In the genomic region with DNA sequence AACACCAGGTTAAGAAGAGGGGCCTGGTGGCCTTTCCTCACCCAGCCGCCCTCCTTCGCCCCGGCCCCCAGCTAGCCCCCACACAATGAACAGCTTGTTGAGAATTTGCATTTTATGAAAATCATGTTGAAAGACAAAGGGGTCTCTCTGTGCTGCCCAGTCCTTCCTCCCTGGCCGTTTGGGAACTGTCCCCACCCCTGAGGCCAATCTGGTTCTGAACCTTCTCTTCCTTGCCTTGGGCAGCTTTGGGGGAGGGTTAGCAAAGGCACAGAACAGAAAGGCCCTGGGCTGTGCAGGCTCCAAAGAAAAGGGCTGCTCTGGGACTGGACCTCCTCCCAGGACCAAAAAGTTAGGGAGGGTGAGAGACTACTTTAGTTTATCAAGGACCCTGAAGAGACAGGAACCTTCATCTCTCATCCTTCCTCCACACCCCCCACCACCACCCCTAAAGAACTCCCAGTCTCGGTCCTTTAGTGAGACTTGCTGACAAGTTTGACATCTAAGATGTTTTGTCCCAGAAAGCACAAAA, we compare ENCODE assay signal across 8 cellular contexts. TPM values are rescaled to one million over a fixed set of nuclear protein-coding genes. Genes with fewer than 3 reads are reported as not detected.
DNase-seq lines count a peak whose midpoint lies in the region; ATAC-seq and TF ChIP-seq lines count a peak whose summit lies in the region.

No MANE protein-coding gene starts in this region.

- H3K79me2 ChIP-seq in GM23248 (ENCODE audit: insufficient read depth): no peaks in the 10 kb centered on the region
- H3K79me2 ChIP-seq in Karpas-422 (ENCODE audit: low read length): no peaks in the 10 kb centered on the region

- intact Hi-C loops in activated T-helper 1 cell treated with anti-CD3 and anti-CD28 coated beads, Interleukin-12 subunit alpha, Interleukin-12 subunit beta, Interleukin-2, Interleukin-4 antibody, amounts not matched to agents 30 ng/mL and 10 ng/mL and 1 ng/mL, durations not matched to agents 14 hours and 24 hours and 36 hours (cut with micrococcal nuclease): loop anchor here (1.0 to 2.0 kb wide), 2 partner anchors 15 kb away; no protein-coding TSS in a partner anchor

- H3K9me2 ChIP-seq in GM23248 (ENCODE audit: insufficient read depth): no peaks in the 10 kb centered on the region
- H3K9me2 ChIP-seq in Karpas-422 (replicated peaks; ENCODE audit: insufficient read depth, low read length): no peaks in the 10 kb centered on the region

- peaks cover 2% of the 10 kb centered on the region for H3K36me3 Mint-ChIP-seq in activated T-helper 1 cell treated with anti-CD3 and anti-CD28 coated beads, Interleukin-12 subunit alpha, Interleukin-12 subunit beta, Interleukin-2, Interleukin-4 antibody, amounts not matched to agents 30 ng/mL and 10 ng/mL and 1 ng/mL, durations not matched to agents 14 hours and 24 hours and 36 hours (ENCODE audit: low read depth)
- no peaks in the 10 kb centered on the region for H3K36me3 Mint-ChIP-seq in glutamatergic neuron (ENCODE audit: unreplicated experiment)

- H3K36me3 ChIP-seq in GM23248 (ENCODE audit: low read depth): no peaks in the 10 kb centered on the region
- H3K36me3 ChIP-seq in skeletal muscle satellite cell (ENCODE audit: insufficient read depth, low read length): no peaks in the 10 kb centered on the region
- no peaks in the 10 kb centered on the region for H3K36me3 ChIP-seq in Karpas-422 (ENCODE audit: insufficient read depth, low read length)

- in situ Hi-C loops in GM23248 (cut with MboI): no loop called here

- no peak for DNase-seq in GM23248
- DNase-seq in activated T-helper 1 cell treated with anti-CD3 and anti-CD28 coated beads, Interleukin-12 subunit alpha, Interleukin-12 subunit beta, Interleukin-2, Interleukin-4 antibody, amounts not matched to agents 30 ng/mL and 10 ng/mL and 1 ng/mL, durations not matched to agents 14 hours and 24 hours and 36 hours (ENCODE audit: low spot score): no peak
- DNase-seq in glutamatergic neuron: no peak
- DNase-seq in Karpas-422: no peak
- no peak for DNase-seq in AG08395 (ENCODE audit: low spot score)
- DNase-seq in omental fat pad (ENCODE audit: low spot score): no peak

- H3K4me2 ChIP-seq in GM23248 (ENCODE audit: unreplicated experiment): no peak overlapping the region
- peak overlapping the region; percentile 83 for H3K4me2 ChIP-seq in skeletal muscle satellite cell (ENCODE audit: low read length)
- no peak overlapping the region for H3K4me2 ChIP-seq in Karpas-422 (ENCODE audit: low read depth, low read length, poor library complexity, severe bottlenecking)

- WGBS in GM23248 (ENCODE audit: low coverage in 1 of 2, low lambda C conversion rate in 2 of 2, missing lambda C conversion rate in 2 of 2), 2 experiments: 66 to 72% methylated on average over 5 of the region's 5 CpGs

- TF ChIP-seq CTCF in glutamatergic neuron (IDR thresholded peaks at IDR 0.05; ENCODE audit: partially characterized antibody, unreplicated experiment): no peak
- TF ChIP-seq CTCF in omental fat pad (IDR thresholded peaks at IDR 0.05): no peak

- H2AFZ ChIP-seq in GM23248: no peak overlapping the region
- no peak overlapping the region for H2AFZ ChIP-seq in Karpas-422 (ENCODE audit: low read length)

- H3K4me1 Mint-ChIP-seq in activated T-helper 1 cell treated with anti-CD3 and anti-CD28 coated beads, Interleukin-12 subunit alpha, Interleukin-12 subunit beta, Interleukin-2, Interleukin-4 antibody, amounts not matched to agents 30 ng/mL and 10 ng/mL and 1 ng/mL, durations not matched to agents 14 hours and 24 hours and 36 hours (ENCODE audit: low read depth): peaks cover 13% of the 10 kb centered on the region
- H3K4me1 Mint-ChIP-seq in glutamatergic neuron (ENCODE audit: low read depth, unreplicated experiment): peaks cover 39% of the 10 kb centered on the region

- H3K27ac ChIP-seq in GM23248 (no peak overlapping the region), Karpas-422 (ENCODE audit: low read length) (no peak overlapping the region)

- H3K4me1 ChIP-seq in GM23248 (ENCODE audit: insufficient read depth) (peaks cover 9% of the 10 kb centered on the region; the same call in 1 of the 2 replicates), skeletal muscle satellite cell (ENCODE audit: control insufficient read depth, insufficient read depth, low read length) (peaks cover 30% of the 10 kb centered on the region), Karpas-422 (ENCODE audit: low read length) (peaks cover 26% of the 10 kb centered on the region)

- peak overlapping the region; percentile 68 for H3K4me3 ChIP-seq in GM23248
- H3K4me3 ChIP-seq in skeletal muscle satellite cell (ENCODE audit: low read length): peak overlapping the region; percentile 69
- no peak overlapping the region for H3K4me3 ChIP-seq in Karpas-422 (ENCODE audit: low read length)

- no peaks in the 10 kb centered on the region for H3K9me3 ChIP-seq in GM23248 (ENCODE audit: low read depth)
- H3K9me3 ChIP-seq in skeletal muscle satellite cell (replicated peaks; ENCODE audit: low read length): no peaks in the 10 kb centered on the region
- no peaks in the 10 kb centered on the region for H3K9me3 ChIP-seq in Karpas-422 (ENCODE audit: low read length)

- H4K20me1 ChIP-seq in GM23248 (ENCODE audit: insufficient read depth) (no peaks in the 10 kb centered on the region), Karpas-422 (ENCODE audit: insufficient read depth, low read depth, low read length) (no peaks in the 10 kb centered on the region)

- H3K27me3 ChIP-seq in GM23248 (replicated peaks; ENCODE audit: insufficient read depth): no peaks in the 10 kb centered on the region
- H3K27me3 ChIP-seq in skeletal muscle satellite cell (ENCODE audit: control insufficient read depth, insufficient read depth, low read length): peaks cover 15% of the 10 kb centered on the region
- H3K27me3 ChIP-seq in Karpas-422 (ENCODE audit: low read length): no peaks in the 10 kb centered on the region

- peaks cover 9% of the 10 kb centered on the region; the same call in 1 of the 2 replicates for H3F3A ChIP-seq in GM23248 (ENCODE audit: insufficient read depth)

- H3K27ac Mint-ChIP-seq in activated T-helper 1 cell treated with anti-CD3 and anti-CD28 coated beads, Interleukin-12 subunit alpha, Interleukin-12 subunit beta, Interleukin-2, Interleukin-4 antibody, amounts not matched to agents 30 ng/mL and 10 ng/mL and 1 ng/mL, durations not matched to agents 14 hours and 24 hours and 36 hours: no peak overlapping the region
- no peak overlapping the region for H3K27ac Mint-ChIP-seq in glutamatergic neuron (ENCODE audit: unreplicated experiment)

- H3K27me3 Mint-ChIP-seq in activated T-helper 1 cell treated with anti-CD3 and anti-CD28 coated beads, Interleukin-12 subunit alpha, Interleukin-12 subunit beta, Interleukin-2, Interleukin-4 antibody, amounts not matched to agents 30 ng/mL and 10 ng/mL and 1 ng/mL, durations not matched to agents 14 hours and 24 hours and 36 hours (ENCODE audit: insufficient read depth): peaks cover 38% of the 10 kb centered on the region
- peaks cover 5% of the 10 kb centered on the region for H3K27me3 Mint-ChIP-seq in glutamatergic neuron (ENCODE audit: unreplicated experiment)

- 0 out of 2 replicates have a peak overlapping the region, but pooled peaks have one; percentile 54 for H3K9ac ChIP-seq in GM23248
- H3K9ac ChIP-seq in skeletal muscle satellite cell (ENCODE audit: low read depth, low read length): no peak overlapping the region
- H3K9ac ChIP-seq in Karpas-422 (ENCODE audit: low read length): no peak overlapping the region

- no peaks in the 10 kb centered on the region for H3K9me3 Mint-ChIP-seq in activated T-helper 1 cell treated with anti-CD3 and anti-CD28 coated beads, Interleukin-12 subunit alpha, Interleukin-12 subunit beta, Interleukin-2, Interleukin-4 antibody, amounts not matched to agents 30 ng/mL and 10 ng/mL and 1 ng/mL, durations not matched to agents 14 hours and 24 hours and 36 hours
- peaks cover 10% of the 10 kb centered on the region for H3K9me3 Mint-ChIP-seq in glutamatergic neuron (ENCODE audit: unreplicated experiment)

- ATAC-seq in GM18907 (IDR thresholded peaks at IDR 0.05; ENCODE audit: unreplicated experiment) (no peak), omental fat pad (ENCODE audit: low FRiP score) (no peak)

- H3K4me3 Mint-ChIP-seq in activated T-helper 1 cell treated with anti-CD3 and anti-CD28 coated beads, Interleukin-12 subunit alpha, Interleukin-12 subunit beta, Interleukin-2, Interleukin-4 antibody, amounts not matched to agents 30 ng/mL and 10 ng/mL and 1 ng/mL, durations not matched to agents 14 hours and 24 hours and 36 hours: peak overlapping the region; percentile 84
- peak overlapping the region; percentile 71 for H3K4me3 Mint-ChIP-seq in glutamatergic neuron (ENCODE audit: unreplicated experiment)

RNA-seq across cellular contexts. Expression of a gene that starts 1.3 kb away (rescaled TPM):
- total RNA-seq in GM23248 (2014; rRNA removed; shearing (Covaris generic)): 2.2 and 5.9 TPM in 2 replicates
- polyA plus RNA-seq in GM23248 (2016; fragmentation: Nextera tagmentation; extraction: Ambion mirVana): not detected in 2 replicates
- 8.9 and 12.8 TPM in 2 replicates for total RNA-seq in activated T-helper 1 cell treated with anti-CD3 and anti-CD28 coated beads, Interleukin-12 subunit alpha, Interleukin-12 subunit beta, Interleukin-2, Interleukin-4 antibody, amounts not matched to agents 30 ng/mL and 10 ng/mL and 1 ng/mL, durations not matched to agents 14 hours and 24 hours and 36 hours
- total RNA-seq in glutamatergic neuron (ENCODE audit: unreplicated experiment): 31.3 TPM
- 3.5 and 7.9 TPM in 2 replicates for total RNA-seq in skeletal muscle satellite cell (2012; rRNA removed)
- 0.47 TPM in 1 of 2 replicates, not detected in the other for total RNA-seq in Karpas-422 (2014; rRNA removed; shearing (Covaris generic); ENCODE audit: low replicate concordance)
- total RNA-seq in omental fat pad: 10 to 100 TPM; 19.0 to 67.9 (median 29.5) TPM

RNA-seq across cellular contexts. Expression of a gene that starts 43.2 kb away (rescaled TPM):
- 12.5 and 13.1 TPM in 2 replicates for total RNA-seq in GM23248 (2014; rRNA removed; shearing (Covaris generic))
- polyA plus RNA-seq in GM23248 (2016; fragmentation: Nextera tagmentation; extraction: Ambion mirVana): 10.2 and 11.1 TPM in 2 replicates
- 52.7 and 60.3 TPM in 2 replicates for total RNA-seq in activated T-helper 1 cell treated with anti-CD3 and anti-CD28 coated beads, Interleukin-12 subunit alpha, Interleukin-12 subunit beta, Interleukin-2, Interleukin-4 antibody, amounts not matched to agents 30 ng/mL and 10 ng/mL and 1 ng/mL, durations not matched to agents 14 hours and 24 hours and 36 hours
- 8.5 TPM for total RNA-seq in glutamatergic neuron (ENCODE audit: unreplicated experiment)
- 1.1 and 1.5 TPM in 2 replicates for total RNA-seq in skeletal muscle satellite cell (2012; rRNA removed)
- 11.7 and 26.9 TPM in 2 replicates for total RNA-seq in Karpas-422 (2014; rRNA removed; shearing (Covaris generic); ENCODE audit: low replicate concordance)
- 1,000 to 10,000 TPM in 1 of 4 donors, 100 to 1,000 TPM in 2, 10 to 100 TPM in 1; 74.9 to 1,106 (median 350) TPM for total RNA-seq in omental fat pad

RNA-seq across cellular contexts. Expression of a gene that starts 56.5 kb away (rescaled TPM):
- total RNA-seq in GM23248 (2014; rRNA removed; shearing (Covaris generic)): 16.4 and 17.0 TPM in 2 replicates
- 2.8 and 3.1 TPM in 2 replicates for polyA plus RNA-seq in GM23248 (2016; fragmentation: Nextera tagmentation; extraction: Ambion mirVana)
- 11.4 and 12.0 TPM in 2 replicates for total RNA-seq in activated T-helper 1 cell treated with anti-CD3 and anti-CD28 coated beads, Interleukin-12 subunit alpha, Interleukin-12 subunit beta, Interleukin-2, Interleukin-4 antibody, amounts not matched to agents 30 ng/mL and 10 ng/mL and 1 ng/mL, durations not matched to agents 14 hours and 24 hours and 36 hours
- 50.2 TPM for total RNA-seq in glutamatergic neuron (ENCODE audit: unreplicated experiment)
- total RNA-seq in skeletal muscle satellite cell (2012; rRNA removed): 8.3 and 8.4 TPM in 2 replicates
- total RNA-seq in Karpas-422 (2014; rRNA removed; shearing (Covaris generic); ENCODE audit: low replicate concordance): 2.4 and 3.9 TPM in 2 replicates
- 10 to 100 TPM; 15.9 to 42.2 (median 20.5) TPM for total RNA-seq in omental fat pad
